Comparison of ENCODE assay signal across 8 cellular contexts in the genomic region with DNA sequence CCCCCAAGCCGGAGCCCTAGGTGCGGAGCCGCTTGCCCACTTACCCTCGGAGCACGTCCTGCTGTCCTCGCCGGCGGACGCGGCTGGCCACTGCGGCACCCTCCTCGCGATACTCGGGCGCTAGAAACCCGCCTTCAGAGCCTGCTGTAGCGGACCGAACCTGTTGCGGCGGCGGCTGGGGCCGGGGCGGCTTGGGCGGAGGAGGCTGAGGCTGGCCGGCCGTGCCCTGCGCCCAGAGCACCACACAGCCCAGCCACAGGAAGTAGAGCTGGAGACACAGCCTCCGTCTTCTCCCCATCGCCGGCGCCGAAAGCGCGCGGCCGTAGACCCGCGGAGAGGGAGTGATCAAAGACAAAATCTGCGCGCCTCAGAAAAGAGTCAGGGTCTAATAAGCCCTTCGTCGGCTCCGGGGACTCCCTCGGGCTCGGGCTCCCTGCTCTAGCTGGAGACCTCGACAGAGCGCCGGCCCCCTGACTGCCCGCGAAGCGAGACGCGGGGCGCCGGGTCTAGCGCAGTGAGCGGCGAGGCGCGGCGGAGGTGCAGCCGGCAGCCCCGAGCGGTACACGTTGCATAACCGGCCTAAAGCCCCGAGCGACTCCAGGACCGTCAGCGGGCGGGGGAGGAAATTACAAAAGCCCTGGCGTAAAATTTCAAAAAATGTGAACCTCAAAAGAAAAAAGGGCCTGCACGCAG. TPM values are rescaled to one million over a fixed set of nuclear protein-coding genes. Genes with fewer than 3 reads are reported as not detected.
DNase-seq lines count a peak whose midpoint lies in the region; ATAC-seq, FAIRE-seq and TF ChIP-seq lines count a peak whose summit lies in the region.

No MANE protein-coding gene starts in this region.

- WGBS in GM12878 (ENCODE audit: insufficient coverage, insufficient replicate concordance, low lambda C conversion rate, missing lambda C conversion rate) = 52% methylated on average over 52 of the region's 73 CpGs

- SMC1A ChIA-PET in GM12878 (lab: Charles Lee; ENCODE audit: uncharacterized antibody, unreplicated experiment) = no interaction called here

- peaks cover 0 to 11% (median 0%) of the 10 kb centered on the region in 7 donors for H3K9me3 Mint-ChIP-seq in CD14-positive monocyte

- no peak for ATAC-seq in GM12878
- ATAC-seq in HG02588 (IDR thresholded peaks at IDR 0.05; ENCODE audit: unreplicated experiment) = no peak

- TF ChIP-seq POLR2A in GM12878 (IDR thresholded peaks at IDR 0.05; ENCODE audit: low read depth, low read length) = no peak

- no peaks in the 10 kb centered on the region; the same call in 2 of the 3 replicates for H3K9me3 ChIP-seq in GM12878 (replicated peaks; ENCODE audit: control insufficient read depth, insufficient read depth, low read length)

- H2AFZ ChIP-seq in GM12878 (ENCODE audit: control insufficient read depth, low read depth, low read length) = no peak overlapping the region

- peaks cover 14 to 43% (median 14%) of the 10 kb centered on the region in 3 donors for H3K27me3 Mint-ChIP-seq in CD14-positive monocyte (ENCODE audit: low read depth in 3 of 3)

- FAIRE-seq in GM12878 (lab: Jason Lieb, UNC) = no peak

- no peaks in the 10 kb centered on the region for H3K36me3 ChIP-seq in GM12878 (ENCODE audit: control insufficient read depth in 2 of 2, insufficient read depth in 2 of 2, low read length in 1 of 2)

- in situ Hi-C loops in GM12878 (cut with MboI) = no loop called here

- peaks cover 15 to 21% of the 10 kb centered on the region in 2 donors for H3K36me3 Mint-ChIP-seq in CD14-positive monocyte

- TF ChIP-seq EP300 in GM12878 (IDR thresholded peaks at IDR 0.05; ENCODE audit: borderline replicate concordance in 1 of 2, control insufficient read depth in 1 of 2, low read depth in 2 of 2, low read length in 2 of 2) = no peak

- H3K79me2 ChIP-seq in GM12878 (ENCODE audit: control insufficient read depth, insufficient read depth, low read length) = no peaks in the 10 kb centered on the region

- no peak overlapping the region for H3K9ac ChIP-seq in GM12878 (ENCODE audit: control insufficient read depth, insufficient read depth, low read length)

- CTCF ChIA-PET in GM12878 (lab: Yijun Ruan, JAX) = no interaction called here

- intact Hi-C loops in CD14-positive monocyte (cut with micrococcal nuclease) (no loop called here), GM12878 (cut with micrococcal nuclease; ENCODE audit: unreplicated experiment) (no loop called here)

- peak overlapping the region; percentile 72 to 95 (median 88) for H3K27ac Mint-ChIP-seq in CD14-positive monocyte

- RAD21 ChIA-PET in GM12878 (lab: Charles Lee; ENCODE audit: unreplicated experiment) = no interaction called here

- POLR2A ChIA-PET in GM12878 (lab: Charles Lee) = no interaction called here

- H4K20me1 ChIP-seq in GM12878 (ENCODE audit: control insufficient read depth, insufficient read depth) = no peaks in the 10 kb centered on the region

- no peak overlapping the region for H3K4me2 ChIP-seq in GM12878 (ENCODE audit: control insufficient read depth, insufficient read depth)

- H3K4me3 ChIP-seq in HL-60 (replicated peaks; ENCODE audit: insufficient read depth, low read length) (peak overlapping the region; percentile 55), GM12878 (no peak overlapping the region)

- H3K4me1 Mint-ChIP-seq in CD14-positive monocyte = peaks cover 24% of the 10 kb centered on the region

- TF ChIP-seq RAD21 in GM12878 (IDR thresholded peaks at IDR 0.05; ENCODE audit: insufficient read depth, low read depth, low read length) = no peak

- peak overlapping the region; percentile 94 to 96 for H3K4me3 Mint-ChIP-seq in CD14-positive monocyte

- H3K27ac ChIP-seq in HL-60 (replicated peaks) = peak overlapping the region; percentile 87
- H3K27ac ChIP-seq in GM12878 (ENCODE audit: control insufficient read depth, insufficient read depth) = no peak overlapping the region

- DNase-seq in CD14-positive monocyte (ENCODE audit: low spot score) (peak; percentile 51), HL-60 (ENCODE audit: low read depth in 1 of 2, low spot score in 1 of 2) (peak; percentile 65 to 89), GM12878 (ENCODE audit: low read depth, low spot score) (no peak), iris pigment epithelial cell (ENCODE audit: low read depth) (peak; percentile 83), stromal cell of bone marrow (ENCODE audit: low read depth) (peak; percentile 11), SHP77 treated with DMSO at 0.1 percent for 48 hours (lab: John Stamatoyannopoulos, UW) (no peak), NCI-H128 (lab: John Stamatoyannopoulos, UW; ENCODE audit: unreplicated experiment) (no peak)

- BruUV-seq in GM12878 (replicated peaks; lab: Mats Ljungman, UMichigan) = no TSS peak

- TF ChIP-seq CTCF in CD14-positive monocyte (IDR thresholded peaks at IDR 0.05) (no peak), HL-60 (IDR thresholded peaks at IDR 0.05; ENCODE audit: insufficient read depth, low read length) (no peak), GM12878 (IDR thresholded peaks at IDR 0.05 in 2 of 3, conservative IDR thresholded peaks at IDR 0.05 in 1 of 3; ENCODE audit: control insufficient read depth in 2 of 3, extremely low read depth in 1 of 3, insufficient read depth in 1 of 3, low read depth in 3 of 3, low read length in 3 of 3) (no peak)

- H3K27me3 ChIP-seq in HL-60 (ENCODE audit: insufficient read depth, poor library complexity, severe bottlenecking) = no peaks in the 10 kb centered on the region
- peaks cover 0 to 2% of the 10 kb centered on the region in 2 experiments; a peak in 3 of 4 replicates for H3K27me3 ChIP-seq in GM12878 (replicated peaks in 1 of 2; ENCODE audit: control insufficient read depth in 2 of 2, insufficient read depth in 2 of 2, low read length in 1 of 2)

- no peaks in the 10 kb centered on the region for H3K4me1 ChIP-seq in GM12878 (ENCODE audit: control insufficient read depth, insufficient read depth, low read length)

TF ChIP-seq in GM12878, 131 proteins besides CTCF, POLR2A, EP300 and RAD21 (continues in another document):
- TF ChIP-seq SUZ12 (IDR thresholded peaks at IDR 0.05; ENCODE audit: unreplicated experiment) (peak; percentile 30), RCOR1 (conservative IDR thresholded peaks at IDR 0.05; ENCODE audit: low read depth, low read length) (no peak), EZH2 (IDR thresholded peaks at IDR 0.05; ENCODE audit: borderline replicate concordance, control insufficient read depth, low read depth, low read length) (0 out of 2 replicates have a peak, but pooled peaks have one; percentile 20), PML (IDR thresholded peaks at IDR 0.05; ENCODE audit: low read length) (no peak), ATF2 (IDR thresholded peaks at IDR 0.05; ENCODE audit: low read length) (no peak), PAX8 (IDR thresholded peaks at IDR 0.05) (no peak), HDAC6 (IDR thresholded peaks at IDR 0.05; ENCODE audit: unreplicated experiment) (peak; percentile 40), SUPT20H (IDR thresholded peaks at IDR 0.05; ENCODE audit: borderline replicate concordance, control insufficient read depth, low read depth, low read length) (no peak), ZNF217 (IDR thresholded peaks at IDR 0.05) (no peak), BRCA1 (IDR thresholded peaks at IDR 0.05; ENCODE audit: low read depth, low read length) (no peak)

RNA-seq across cellular contexts. Expression of gene FBN2, which starts 0.6 kb away (rescaled TPM):
- polyA plus RNA-seq in CD14-positive monocyte (1 to 10 TPM in 1 of 2 donors, under 1 TPM in 1; 0.85 to 4.2 TPM), GM12878 (2011; rRNA removed) (0.98 and 1.2 TPM in 2 replicates), GM12878 (2014; fragmentation: Illumina TruSeq; extraction: Trizol) (0.01 TPM in 1 of 2 replicates, not detected in the other), GM12878 (2014; fragmentation: Nextera tagmentation; extraction: Ambion mirVana) (under 1 TPM in 1 of 2 experiments, not detected in 1; 0.02 TPM), GM12878 (2014; rRNA removed) (0.03 TPM in 1 of 2 replicates, not detected in the other), GM12878 (2016; fragmentation: Nextera tagmentation; extraction: Ambion mirVana) (under 1 TPM; 0.07 to 0.16 TPM)
- total RNA-seq in GM12878 (2013; cell fraction: nucleolus; rRNA removed) = 0.27 and 0.44 TPM in 2 replicates
- total RNA-seq in GM12878 (2014; rRNA removed) (0.17 TPM in 1 of 2 replicates, not detected in the other), GM12878 (2014; rRNA removed; fragmentation: Illumina TruSeq; extraction: Trizol) (not detected in 2 replicates), GM12878 (2021) (0.10 and 0.11 TPM in 2 replicates)
- 0.38 TPM for polyA plus RNA-seq in GM12878 (2011; ENCODE audit: low read depth)
- 0.81 and 0.99 TPM in 2 replicates for polyA plus RNA-seq in GM12878 (2011; cell fraction: cytosol; rRNA removed)
- 0.93 and 1.1 TPM in 2 replicates for polyA plus RNA-seq in GM12878 (2011; cell fraction: nucleus; rRNA removed)
- 0.13 and 0.49 TPM in 2 replicates for polyA plus RNA-seq in GM12878 (2012)
- 3.0 and 7.6 TPM in 2 replicates for polyA minus RNA-seq in GM12878 (2011; rRNA and poly(A)+ RNA removed)
- 0.40 and 1.1 TPM in 2 replicates for polyA minus RNA-seq in GM12878 (2011; cell fraction: cytosol; rRNA and poly(A)+ RNA removed)
- polyA minus RNA-seq in GM12878 (2011; cell fraction: nucleus; rRNA and poly(A)+ RNA removed) = 2.2 and 3.2 TPM in 2 replicates

Comparison
In these comparisons a context has a peak if more than half of its experiments do, and no peak if none do; other contexts are left out.
1. DNase-seq: peak in CD14-positive monocyte (single experiment), HL-60 (2 of 2), iris pigment epithelial cell (single experiment) and stromal cell of bone marrow (single experiment); none in GM12878 (single experiment), SHP77 treated with DMSO at 0.1 percent for 48 hours (single experiment) and NCI-H128 (single experiment).